Comparison of ENCODE assay signal across 1 cellular context in genomic region chr10:60978287-60979115, GRCh38.
TF ChIP-seq lines count a peak whose summit lies in the region.

No MANE protein-coding gene starts in this region.

TF ChIP-seq in K562, 482 proteins besides CTCF, POLR2A, EP300 and RAD21 (continued from another document and continues in another):
- TF ChIP-seq, protein P1, sequence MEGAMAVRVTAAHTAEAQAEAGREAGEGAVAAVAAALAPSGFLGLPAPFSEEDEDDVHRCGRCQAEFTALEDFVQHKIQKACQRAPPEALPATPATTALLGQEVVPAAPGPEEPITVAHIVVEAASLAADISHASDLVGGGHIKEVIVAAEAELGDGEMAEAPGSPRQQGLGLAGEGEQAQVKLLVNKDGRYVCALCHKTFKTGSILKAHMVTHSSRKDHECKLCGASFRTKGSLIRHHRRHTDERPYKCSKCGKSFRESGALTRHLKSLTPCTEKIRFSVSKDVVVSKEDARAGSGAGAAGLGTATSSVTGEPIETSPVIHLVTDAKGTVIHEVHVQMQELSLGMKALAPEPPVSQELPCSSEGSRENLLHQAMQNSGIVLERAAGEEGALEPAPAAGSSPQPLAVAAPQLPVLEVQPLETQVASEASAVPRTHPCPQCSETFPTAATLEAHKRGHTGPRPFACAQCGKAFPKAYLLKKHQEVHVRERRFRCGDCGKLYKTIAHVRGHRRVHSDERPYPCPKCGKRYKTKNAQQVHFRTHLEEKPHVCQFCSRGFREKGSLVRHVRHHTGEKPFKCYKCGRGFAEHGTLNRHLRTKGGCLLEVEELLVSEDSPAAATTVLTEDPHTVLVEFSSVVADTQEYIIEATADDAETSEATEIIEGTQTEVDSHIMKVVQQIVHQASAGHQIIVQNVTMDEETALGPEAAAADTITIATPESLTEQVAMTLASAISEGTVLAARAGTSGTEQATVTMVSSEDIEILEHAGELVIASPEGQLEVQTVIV (CRISPR knock-in tag; IDR thresholded peaks at IDR 0.05; ENCODE audit: borderline replicate concordance), result no peak
- TF ChIP-seq, protein P2, sequence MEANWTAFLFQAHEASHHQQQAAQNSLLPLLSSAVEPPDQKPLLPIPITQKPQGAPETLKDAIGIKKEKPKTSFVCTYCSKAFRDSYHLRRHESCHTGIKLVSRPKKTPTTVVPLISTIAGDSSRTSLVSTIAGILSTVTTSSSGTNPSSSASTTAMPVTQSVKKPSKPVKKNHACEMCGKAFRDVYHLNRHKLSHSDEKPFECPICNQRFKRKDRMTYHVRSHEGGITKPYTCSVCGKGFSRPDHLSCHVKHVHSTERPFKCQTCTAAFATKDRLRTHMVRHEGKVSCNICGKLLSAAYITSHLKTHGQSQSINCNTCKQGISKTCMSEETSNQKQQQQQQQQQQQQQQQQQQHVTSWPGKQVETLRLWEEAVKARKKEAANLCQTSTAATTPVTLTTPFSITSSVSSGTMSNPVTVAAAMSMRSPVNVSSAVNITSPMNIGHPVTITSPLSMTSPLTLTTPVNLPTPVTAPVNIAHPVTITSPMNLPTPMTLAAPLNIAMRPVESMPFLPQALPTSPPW (CRISPR knock-in tag; IDR thresholded peaks at IDR 0.05), result peak; percentile 50
- TF ChIP-seq TOE1 (IDR thresholded peaks at IDR 0.05; ENCODE audit: borderline replicate concordance), result peak; percentile 63; the same call in 1 of the 2 replicates
- no peak for TF ChIP-seq TOE1 (CRISPR knock-in tag; IDR thresholded peaks at IDR 0.05; ENCODE audit: borderline replicate concordance, low read depth)
- TF ChIP-seq SMAD3 (CRISPR knock-in tag; conservative IDR thresholded peaks at IDR 0.05), result 0 out of 2 replicates have a peak, but pooled peaks have one; percentile 29
- peak; percentile 78; the same call in 1 of the 2 replicates for TF ChIP-seq MYC (IDR thresholded peaks at IDR 0.05; ENCODE audit: low read depth, low read length)
- TF ChIP-seq MYC (CRISPR knock-in tag; IDR thresholded peaks at IDR 0.05; ENCODE audit: borderline replicate concordance, low read depth), result no peak
- peak; percentile 66; the same call in 1 of the 2 replicates for TF ChIP-seq MYNN (IDR thresholded peaks at IDR 0.05)
- TF ChIP-seq MYNN (CRISPR knock-in tag; IDR thresholded peaks at IDR 0.05), result no peak
- TF ChIP-seq NR4A1 (CRISPR knock-in tag; IDR thresholded peaks at IDR 0.05), result no peak
- TF ChIP-seq NR4A1 (tag; IDR thresholded peaks at IDR 0.05), result peak; percentile 89; the same call in 1 of the 2 replicates
- peak; percentile 54; the same call in 1 of the 2 replicates for TF ChIP-seq CTBP1 (IDR thresholded peaks at IDR 0.05; ENCODE audit: borderline replicate concordance)
- 0 out of 2 replicates have a peak, but pooled peaks have one; percentile 7 for TF ChIP-seq SPI1 (IDR thresholded peaks at IDR 0.05; ENCODE audit: borderline replicate concordance, low read depth, low read length)
- no peak for TF ChIP-seq KAT7 (CRISPR knock-in tag; IDR thresholded peaks at IDR 0.05; ENCODE audit: borderline replicate concordance)
- peak; percentile 70 for TF ChIP-seq PTTG1 (tag; IDR thresholded peaks at IDR 0.05; ENCODE audit: low read depth)
- TF ChIP-seq TBL1XR1 (IDR thresholded peaks at IDR 0.05; ENCODE audit: low read length in 2 of 2), result peak in 1 of 2 experiments; percentile 88
- TF ChIP-seq MNT (conservative IDR thresholded peaks at IDR 0.05), result peak; percentile 56 to 84
- 0 out of 2 replicates have a peak, but pooled peaks have one; percentile 45 for TF ChIP-seq RHOXF2B (CRISPR knock-in tag; conservative IDR thresholded peaks at IDR 0.05)
- peak; percentile 80 for TF ChIP-seq PML (IDR thresholded peaks at IDR 0.05; ENCODE audit: low read length)
- peak; percentile 30; the same call in 1 of the 2 replicates for TF ChIP-seq ESRRA (IDR thresholded peaks at IDR 0.05; ENCODE audit: borderline replicate concordance, low read depth)
- TF ChIP-seq MEF2D (tag; conservative IDR thresholded peaks at IDR 0.05; ENCODE audit: low read depth), result peak; percentile 74
- peak; percentile 90 for TF ChIP-seq MEF2A (IDR thresholded peaks at IDR 0.05; ENCODE audit: control insufficient read depth, low read depth, low read length)
- peak; percentile 73; the same call in 1 of the 2 replicates for TF ChIP-seq PHF21A (IDR thresholded peaks at IDR 0.05; ENCODE audit: borderline replicate concordance, low read depth)
- TF ChIP-seq HLTF (IDR thresholded peaks at IDR 0.05), result no peak
- 0 out of 2 replicates have a peak, but pooled peaks have one; percentile 16 for TF ChIP-seq TCF15 (CRISPR knock-in tag; IDR thresholded peaks at IDR 0.05)
- TF ChIP-seq, protein P3, sequence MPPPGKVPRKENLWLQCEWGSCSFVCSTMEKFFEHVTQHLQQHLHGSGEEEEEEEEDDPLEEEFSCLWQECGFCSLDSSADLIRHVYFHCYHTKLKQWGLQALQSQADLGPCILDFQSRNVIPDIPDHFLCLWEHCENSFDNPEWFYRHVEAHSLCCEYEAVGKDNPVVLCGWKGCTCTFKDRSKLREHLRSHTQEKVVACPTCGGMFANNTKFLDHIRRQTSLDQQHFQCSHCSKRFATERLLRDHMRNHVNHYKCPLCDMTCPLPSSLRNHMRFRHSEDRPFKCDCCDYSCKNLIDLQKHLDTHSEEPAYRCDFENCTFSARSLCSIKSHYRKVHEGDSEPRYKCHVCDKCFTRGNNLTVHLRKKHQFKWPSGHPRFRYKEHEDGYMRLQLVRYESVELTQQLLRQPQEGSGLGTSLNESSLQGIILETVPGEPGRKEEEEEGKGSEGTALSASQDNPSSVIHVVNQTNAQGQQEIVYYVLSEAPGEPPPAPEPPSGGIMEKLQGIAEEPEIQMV (tag; conservative IDR thresholded peaks at IDR 0.05; ENCODE audit: low read depth), result peak; percentile 71; the same call in 1 of the 2 replicates
- TF ChIP-seq CSDE1 (IDR thresholded peaks at IDR 0.05), result no peak; a peak in 1 of 4 replicates
- no peak for TF ChIP-seq ZNF586 (CRISPR knock-in tag; conservative IDR thresholded peaks at IDR 0.05)
- no peak for TF ChIP-seq KLF10 (CRISPR knock-in tag; IDR thresholded peaks at IDR 0.05)
- TF ChIP-seq GATA2 (CRISPR knock-in tag; IDR thresholded peaks at IDR 0.05), result peak; percentile 88
- TF ChIP-seq ZNF316 (IDR thresholded peaks at IDR 0.05), result peak; percentile 83
- TF ChIP-seq ZNF583 (CRISPR knock-in tag; IDR thresholded peaks at IDR 0.05), result peak; percentile 84
- TF ChIP-seq RBBP5 (IDR thresholded peaks at IDR 0.05; ENCODE audit: borderline replicate concordance, insufficient read depth, low read length, poor library complexity, severe bottlenecking), result peak; percentile 70
- peak; percentile 60; the same call in 1 of the 2 replicates for TF ChIP-seq PYGO2 (tag; IDR thresholded peaks at IDR 0.05)
- TF ChIP-seq CHD4 (IDR thresholded peaks at IDR 0.05; ENCODE audit: insufficient read depth, insufficient replicate concordance, low read depth, low read length, poor library complexity, severe bottlenecking), result no peak
- no peak for TF ChIP-seq FUS (optimal IDR thresholded peaks at IDR 0.05; ENCODE audit: low read depth, low read length)
- TF ChIP-seq NFRKB (IDR thresholded peaks at IDR 0.05; ENCODE audit: low read depth), result peak; percentile 76
- peak; percentile 78 for TF ChIP-seq RNF2 (IDR thresholded peaks at IDR 0.05)
- TF ChIP-seq ELF1 (tag; IDR thresholded peaks at IDR 0.05), result peak; percentile 67
- peak; percentile 89; the same call in 1 of the 2 replicates for TF ChIP-seq ZNF175 (CRISPR knock-in tag; IDR thresholded peaks at IDR 0.05; ENCODE audit: low read depth)
- peak; percentile 99 for TF ChIP-seq DPF2 (IDR thresholded peaks at IDR 0.05)
- TF ChIP-seq STAT5A (IDR thresholded peaks at IDR 0.05; ENCODE audit: borderline replicate concordance, low read length), result peak; percentile 81
- peak; percentile 11; the same call in 1 of the 2 replicates for TF ChIP-seq MBD2 (IDR thresholded peaks at IDR 0.05; ENCODE audit: borderline replicate concordance, low read depth)
- peak in 1 of 2 experiments; percentile 79; a peak in 2 of 4 replicates for TF ChIP-seq ZNF639 (CRISPR knock-in tag; conservative IDR thresholded peaks at IDR 0.05 in 1 of 2, IDR thresholded peaks at IDR 0.05 in 1 of 2)
- no peak for TF ChIP-seq ZNF224 (CRISPR knock-in tag; IDR thresholded peaks at IDR 0.05)
- TF ChIP-seq, protein P4, sequence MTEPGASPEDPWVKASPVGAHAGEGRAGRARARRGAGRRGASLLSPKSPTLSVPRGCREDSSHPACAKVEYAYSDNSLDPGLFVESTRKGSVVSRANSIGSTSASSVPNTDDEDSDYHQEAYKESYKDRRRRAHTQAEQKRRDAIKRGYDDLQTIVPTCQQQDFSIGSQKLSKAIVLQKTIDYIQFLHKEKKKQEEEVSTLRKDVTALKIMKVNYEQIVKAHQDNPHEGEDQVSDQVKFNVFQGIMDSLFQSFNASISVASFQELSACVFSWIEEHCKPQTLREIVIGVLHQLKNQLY (CRISPR knock-in tag; conservative IDR thresholded peaks at IDR 0.05), result no peak
- TF ChIP-seq TRIM28 (IDR thresholded peaks at IDR 0.05), result peak; percentile 63; the same call in 1 of the 2 replicates
